2 cellular contexts compared by ENCODE assay signal in the genomic region with DNA sequence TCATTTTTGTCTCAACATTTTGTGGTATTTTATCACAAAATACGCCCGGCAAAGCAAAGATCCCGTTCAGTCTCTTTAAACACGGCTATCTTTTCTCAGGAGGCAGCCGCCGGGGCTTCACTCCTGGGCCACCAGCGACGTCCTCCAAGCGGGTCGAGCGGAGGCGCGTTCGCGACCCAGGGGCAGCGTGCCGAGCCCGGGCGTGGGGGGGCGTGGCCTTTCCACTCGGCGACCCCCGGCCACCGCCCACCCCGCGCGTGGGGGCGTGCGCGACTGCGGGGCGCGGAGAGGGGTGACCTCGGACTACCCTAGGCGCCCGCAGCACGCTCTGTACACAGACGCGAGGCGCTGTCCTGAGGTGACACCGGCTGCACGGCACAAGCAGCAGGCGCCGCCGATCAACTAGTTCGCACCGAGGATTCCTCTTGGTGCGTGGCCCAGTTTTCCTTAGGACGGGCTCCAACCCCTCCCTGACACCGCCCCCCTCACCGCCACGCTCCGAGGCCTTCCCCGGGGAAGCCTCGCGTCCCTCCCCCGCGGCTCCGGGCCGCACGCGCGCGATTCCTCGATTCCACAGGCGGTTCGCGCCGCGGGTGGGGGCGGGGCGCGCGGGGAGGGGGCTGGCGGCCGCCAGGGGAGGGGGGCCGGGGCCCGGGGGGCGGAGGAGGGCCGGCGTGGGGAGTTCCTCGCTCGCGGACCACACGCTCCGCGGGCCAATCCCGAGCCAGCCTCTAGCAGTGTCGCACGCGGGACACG.
TF ChIP-seq lines count a peak whose summit lies in the region.

No MANE protein-coding gene starts in this region.

TF ChIP-seq in HCT116, 20 proteins besides CTCF, POLR2A, EP300 and RAD21 (continued from another document):
- TF ChIP-seq, protein P1, sequence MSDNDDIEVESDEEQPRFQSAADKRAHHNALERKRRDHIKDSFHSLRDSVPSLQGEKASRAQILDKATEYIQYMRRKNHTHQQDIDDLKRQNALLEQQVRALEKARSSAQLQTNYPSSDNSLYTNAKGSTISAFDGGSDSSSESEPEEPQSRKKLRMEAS (IDR thresholded peaks at IDR 0.05): peak; percentile 61; the same call in 1 of the 2 replicates
- peak; percentile 78 for TF ChIP-seq ZFX (IDR thresholded peaks at IDR 0.05)

TF ChIP-seq in HepG2, 621 proteins besides CTCF, POLR2A, EP300 and RAD21 (continued from another document and continues in another):
- TF ChIP-seq, protein P2, sequence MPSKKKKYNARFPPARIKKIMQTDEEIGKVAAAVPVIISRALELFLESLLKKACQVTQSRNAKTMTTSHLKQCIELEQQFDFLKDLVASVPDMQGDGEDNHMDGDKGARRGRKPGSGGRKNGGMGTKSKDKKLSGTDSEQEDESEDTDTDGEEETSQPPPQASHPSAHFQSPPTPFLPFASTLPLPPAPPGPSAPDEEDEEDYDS (CRISPR knock-in tag; IDR thresholded peaks at IDR 0.05): no peak
- TF ChIP-seq, protein P3, sequence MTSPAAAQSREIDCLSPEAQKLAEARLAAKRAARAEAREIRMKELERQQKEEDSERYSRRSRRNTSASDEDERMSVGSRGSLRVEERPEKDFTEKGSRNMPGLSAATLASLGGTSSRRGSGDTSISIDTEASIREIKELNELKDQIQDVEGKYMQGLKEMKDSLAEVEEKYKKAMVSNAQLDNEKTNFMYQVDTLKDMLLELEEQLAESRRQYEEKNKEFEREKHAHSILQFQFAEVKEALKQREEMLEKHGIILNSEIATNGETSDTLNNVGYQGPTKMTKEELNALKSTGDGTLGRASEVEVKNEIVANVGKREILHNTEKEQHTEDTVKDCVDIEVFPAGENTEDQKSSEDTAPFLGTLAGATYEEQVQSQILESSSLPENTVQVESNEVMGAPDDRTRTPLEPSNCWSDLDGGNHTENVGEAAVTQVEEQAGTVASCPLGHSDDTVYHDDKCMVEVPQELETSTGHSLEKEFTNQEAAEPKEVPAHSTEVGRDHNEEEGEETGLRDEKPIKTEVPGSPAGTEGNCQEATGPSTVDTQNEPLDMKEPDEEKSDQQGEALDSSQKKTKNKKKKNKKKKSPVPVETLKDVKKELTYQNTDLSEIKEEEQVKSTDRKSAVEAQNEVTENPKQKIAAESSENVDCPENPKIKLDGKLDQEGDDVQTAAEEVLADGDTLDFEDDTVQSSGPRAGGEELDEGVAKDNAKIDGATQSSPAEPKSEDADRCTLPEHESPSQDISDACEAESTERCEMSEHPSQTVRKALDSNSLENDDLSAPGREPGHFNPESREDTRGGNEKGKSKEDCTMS (CRISPR knock-in tag; conservative IDR thresholded peaks at IDR 0.05): no peak
- TF ChIP-seq ZNF101 (CRISPR knock-in tag; IDR thresholded peaks at IDR 0.05; ENCODE audit: borderline replicate concordance, low read depth) (no peak), CBX1 (IDR thresholded peaks at IDR 0.05; ENCODE audit: low read depth) (no peak), ZBTB1 (CRISPR knock-in tag; IDR thresholded peaks at IDR 0.05; ENCODE audit: borderline replicate concordance) (no peak), NFE2 (CRISPR knock-in tag; IDR thresholded peaks at IDR 0.05) (no peak), MTA3 (CRISPR knock-in tag; IDR thresholded peaks at IDR 0.05) (no peak), HOXD1 (CRISPR knock-in tag; IDR thresholded peaks at IDR 0.05) (no peak), AGO1 (IDR thresholded peaks at IDR 0.05; ENCODE audit: low read depth, low read length, poor library complexity, severe bottlenecking) (no peak), NCOA2 (CRISPR knock-in tag; IDR thresholded peaks at IDR 0.05) (no peak; the same call in 1 of the 2 replicates), KLF11 (CRISPR knock-in tag; IDR thresholded peaks at IDR 0.05) (no peak), ZNF678 (CRISPR knock-in tag; IDR thresholded peaks at IDR 0.05) (peak; percentile 79; the same call in 1 of the 2 replicates), IKZF1 (IDR thresholded peaks at IDR 0.05) (no peak), ZNF83 (CRISPR knock-in tag; IDR thresholded peaks at IDR 0.05; ENCODE audit: borderline replicate concordance) (no peak), ZNF274 (CRISPR knock-in tag; IDR thresholded peaks at IDR 0.05) (peak; percentile 75; the same call in 1 of the 2 replicates), XRCC5 (optimal IDR thresholded peaks at IDR 0.05; ENCODE audit: low read length) (peak; percentile 65), ZNF451 (CRISPR knock-in tag; IDR thresholded peaks at IDR 0.05) (0 out of 2 replicates have a peak, but pooled peaks have one; percentile 50), TCF7 (IDR thresholded peaks at IDR 0.05; ENCODE audit: low read depth) (no peak), GATAD1 (CRISPR knock-in tag; IDR thresholded peaks at IDR 0.05) (no peak; the same call in 1 of the 2 replicates), ZKSCAN8 (CRISPR knock-in tag; IDR thresholded peaks at IDR 0.05; ENCODE audit: borderline replicate concordance) (no peak), ZNF614 (CRISPR knock-in tag; IDR thresholded peaks at IDR 0.05; ENCODE audit: borderline replicate concordance) (no peak), ZNF777 (CRISPR knock-in tag; IDR thresholded peaks at IDR 0.05) (peak; percentile 82), ZNF598 (CRISPR knock-in tag; IDR thresholded peaks at IDR 0.05; ENCODE audit: borderline replicate concordance) (no peak), NR1H2 (CRISPR knock-in tag; IDR thresholded peaks at IDR 0.05; ENCODE audit: borderline replicate concordance, low read depth) (0 out of 2 replicates have a peak, but pooled peaks have one; percentile 41), ZNF446 (CRISPR knock-in tag; IDR thresholded peaks at IDR 0.05) (no peak), REL (CRISPR knock-in tag; conservative IDR thresholded peaks at IDR 0.05) (no peak; the same call in 1 of the 2 replicates), ELF3 (CRISPR knock-in tag; IDR thresholded peaks at IDR 0.05) (no peak), RBM39 (IDR thresholded peaks at IDR 0.05; ENCODE audit: low read depth, low read length, poor library complexity, severe bottlenecking) (no peak), CCAR2 (optimal IDR thresholded peaks at IDR 0.05; ENCODE audit: low read depth, low read length) (no peak), ZNF431 (CRISPR knock-in tag; IDR thresholded peaks at IDR 0.05; ENCODE audit: borderline replicate concordance, low read depth) (peak; percentile 80), SSRP1 (CRISPR knock-in tag; IDR thresholded peaks at IDR 0.05) (no peak), ZSCAN30 (CRISPR knock-in tag; IDR thresholded peaks at IDR 0.05) (no peak; the same call in 1 of the 2 replicates), HNRNPUL1 (IDR thresholded peaks at IDR 0.05; ENCODE audit: low read depth, low read length) (no peak), BORCS8-MEF2B (CRISPR knock-in tag; IDR thresholded peaks at IDR 0.05) (peak; percentile 79), ZFP36L2 (CRISPR knock-in tag; IDR thresholded peaks at IDR 0.05) (no peak), ZNF12 (CRISPR knock-in tag; IDR thresholded peaks at IDR 0.05) (no peak), GZF1 (CRISPR knock-in tag; IDR thresholded peaks at IDR 0.05) (no peak), ZNF10 (CRISPR knock-in tag; IDR thresholded peaks at IDR 0.05; ENCODE audit: borderline replicate concordance, low read depth) (no peak), ZNF780A (CRISPR knock-in tag; IDR thresholded peaks at IDR 0.05) (no peak)
- TF ChIP-seq, protein P4, sequence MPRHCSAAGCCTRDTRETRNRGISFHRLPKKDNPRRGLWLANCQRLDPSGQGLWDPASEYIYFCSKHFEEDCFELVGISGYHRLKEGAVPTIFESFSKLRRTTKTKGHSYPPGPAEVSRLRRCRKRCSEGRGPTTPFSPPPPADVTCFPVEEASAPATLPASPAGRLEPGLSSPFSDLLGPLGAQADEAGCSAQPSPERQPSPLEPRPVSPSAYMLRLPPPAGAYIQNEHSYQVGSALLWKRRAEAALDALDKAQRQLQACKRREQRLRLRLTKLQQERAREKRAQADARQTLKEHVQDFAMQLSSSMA (CRISPR knock-in tag; IDR thresholded peaks at IDR 0.05): no peak; the same call in 1 of the 2 replicates
- TF ChIP-seq, protein P5, sequence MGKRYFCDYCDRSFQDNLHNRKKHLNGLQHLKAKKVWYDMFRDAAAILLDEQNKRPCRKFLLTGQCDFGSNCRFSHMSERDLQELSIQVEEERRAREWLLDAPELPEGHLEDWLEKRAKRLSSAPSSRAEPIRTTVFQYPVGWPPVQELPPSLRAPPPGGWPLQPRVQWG (CRISPR knock-in tag; IDR thresholded peaks at IDR 0.05; ENCODE audit: borderline replicate concordance, low read depth): peak; percentile 79; the same call in 1 of the 2 replicates
- TF ChIP-seq, protein P6, sequence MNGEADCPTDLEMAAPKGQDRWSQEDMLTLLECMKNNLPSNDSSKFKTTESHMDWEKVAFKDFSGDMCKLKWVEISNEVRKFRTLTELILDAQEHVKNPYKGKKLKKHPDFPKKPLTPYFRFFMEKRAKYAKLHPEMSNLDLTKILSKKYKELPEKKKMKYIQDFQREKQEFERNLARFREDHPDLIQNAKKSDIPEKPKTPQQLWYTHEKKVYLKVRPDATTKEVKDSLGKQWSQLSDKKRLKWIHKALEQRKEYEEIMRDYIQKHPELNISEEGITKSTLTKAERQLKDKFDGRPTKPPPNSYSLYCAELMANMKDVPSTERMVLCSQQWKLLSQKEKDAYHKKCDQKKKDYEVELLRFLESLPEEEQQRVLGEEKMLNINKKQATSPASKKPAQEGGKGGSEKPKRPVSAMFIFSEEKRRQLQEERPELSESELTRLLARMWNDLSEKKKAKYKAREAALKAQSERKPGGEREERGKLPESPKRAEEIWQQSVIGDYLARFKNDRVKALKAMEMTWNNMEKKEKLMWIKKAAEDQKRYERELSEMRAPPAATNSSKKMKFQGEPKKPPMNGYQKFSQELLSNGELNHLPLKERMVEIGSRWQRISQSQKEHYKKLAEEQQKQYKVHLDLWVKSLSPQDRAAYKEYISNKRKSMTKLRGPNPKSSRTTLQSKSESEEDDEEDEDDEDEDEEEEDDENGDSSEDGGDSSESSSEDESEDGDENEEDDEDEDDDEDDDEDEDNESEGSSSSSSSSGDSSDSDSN (CRISPR knock-in tag; IDR thresholded peaks at IDR 0.05): no peak
- TF ChIP-seq, protein P7, sequence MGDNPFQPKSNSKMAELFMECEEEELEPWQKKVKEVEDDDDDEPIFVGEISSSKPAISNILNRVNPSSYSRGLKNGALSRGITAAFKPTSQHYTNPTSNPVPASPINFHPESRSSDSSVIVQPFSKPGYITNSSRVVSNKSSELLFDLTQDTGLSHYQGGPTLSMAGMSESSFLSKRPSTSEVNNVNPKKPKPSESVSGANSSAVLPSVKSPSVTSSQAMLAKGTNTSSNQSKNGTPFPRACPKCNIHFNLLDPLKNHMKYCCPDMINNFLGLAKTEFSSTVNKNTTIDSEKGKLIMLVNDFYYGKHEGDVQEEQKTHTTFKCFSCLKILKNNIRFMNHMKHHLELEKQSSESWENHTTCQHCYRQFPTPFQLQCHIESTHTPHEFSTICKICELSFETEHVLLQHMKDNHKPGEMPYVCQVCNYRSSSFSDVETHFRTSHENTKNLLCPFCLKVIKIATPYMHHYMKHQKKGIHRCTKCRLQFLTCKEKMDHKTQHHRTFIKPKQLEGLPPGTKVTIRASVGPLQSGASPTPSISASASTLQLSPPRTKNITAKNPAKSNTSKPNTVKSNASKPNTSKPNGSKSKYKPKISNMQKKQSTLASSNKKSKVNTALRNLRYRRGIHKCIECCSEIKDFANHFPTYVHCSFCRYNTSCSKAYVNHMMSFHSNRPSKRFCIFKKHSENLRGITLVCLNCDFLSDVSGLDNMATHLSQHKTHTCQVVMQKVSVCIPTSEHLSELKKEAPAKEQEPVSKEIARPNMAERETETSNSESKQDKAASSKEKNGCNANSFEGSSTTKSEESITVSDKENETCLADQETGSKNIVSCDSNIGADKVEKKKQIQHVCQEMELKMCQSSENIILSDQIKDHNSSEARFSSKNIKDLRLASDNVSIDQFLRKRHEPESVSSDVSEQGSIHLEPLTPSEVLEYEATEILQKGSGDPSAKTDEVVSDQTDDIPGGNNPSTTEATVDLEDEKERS (CRISPR knock-in tag; IDR thresholded peaks at IDR 0.05): 0 out of 2 replicates have a peak, but pooled peaks have one; percentile 55
- TF ChIP-seq, protein P8, sequence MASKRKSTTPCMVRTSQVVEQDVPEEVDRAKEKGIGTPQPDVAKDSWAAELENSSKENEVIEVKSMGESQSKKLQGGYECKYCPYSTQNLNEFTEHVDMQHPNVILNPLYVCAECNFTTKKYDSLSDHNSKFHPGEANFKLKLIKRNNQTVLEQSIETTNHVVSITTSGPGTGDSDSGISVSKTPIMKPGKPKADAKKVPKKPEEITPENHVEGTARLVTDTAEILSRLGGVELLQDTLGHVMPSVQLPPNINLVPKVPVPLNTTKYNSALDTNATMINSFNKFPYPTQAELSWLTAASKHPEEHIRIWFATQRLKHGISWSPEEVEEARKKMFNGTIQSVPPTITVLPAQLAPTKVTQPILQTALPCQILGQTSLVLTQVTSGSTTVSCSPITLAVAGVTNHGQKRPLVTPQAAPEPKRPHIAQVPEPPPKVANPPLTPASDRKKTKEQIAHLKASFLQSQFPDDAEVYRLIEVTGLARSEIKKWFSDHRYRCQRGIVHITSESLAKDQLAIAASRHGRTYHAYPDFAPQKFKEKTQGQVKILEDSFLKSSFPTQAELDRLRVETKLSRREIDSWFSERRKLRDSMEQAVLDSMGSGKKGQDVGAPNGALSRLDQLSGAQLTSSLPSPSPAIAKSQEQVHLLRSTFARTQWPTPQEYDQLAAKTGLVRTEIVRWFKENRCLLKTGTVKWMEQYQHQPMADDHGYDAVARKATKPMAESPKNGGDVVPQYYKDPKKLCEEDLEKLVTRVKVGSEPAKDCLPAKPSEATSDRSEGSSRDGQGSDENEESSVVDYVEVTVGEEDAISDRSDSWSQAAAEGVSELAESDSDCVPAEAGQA (IDR thresholded peaks at IDR 0.05; ENCODE audit: low read depth): no peak
- TF ChIP-seq, protein P8 (CRISPR knock-in tag; IDR thresholded peaks at IDR 0.05; ENCODE audit: borderline replicate concordance): 0 out of 2 replicates have a peak, but pooled peaks have one; percentile 63
